ENCODE assay signal across 6 cellular contexts in the genomic region with DNA sequence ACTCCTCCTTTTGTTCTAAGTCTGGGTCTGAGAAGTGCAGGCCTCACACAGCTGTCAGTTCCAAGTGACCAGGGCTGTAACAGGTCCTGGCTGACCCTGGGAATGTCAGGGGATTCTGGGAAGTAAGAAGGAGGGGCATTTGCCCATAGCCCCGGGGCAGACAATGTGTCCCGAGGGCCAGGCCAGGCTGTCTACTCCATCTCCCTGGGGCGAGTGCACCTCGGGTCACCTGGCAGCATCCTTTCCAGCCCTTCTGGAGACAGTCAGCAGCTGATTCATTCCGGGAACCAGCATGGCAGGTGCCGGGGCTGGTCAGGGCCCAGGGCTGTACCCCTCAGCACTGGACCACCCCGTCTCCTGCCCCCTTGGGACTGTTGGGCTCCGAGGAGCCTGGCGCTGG. TPM values are rescaled to one million over a fixed set of nuclear protein-coding genes. Genes with fewer than 3 reads are reported as not detected.
"Had no signal": no experiment of that assay in that cellular context is flagged by ENCODE, and none has a peak within 500 bp of the region (broad histone marks: within the 10 kb centered on the region; RNA-seq: fewer than 3 reads in every experiment).

No MANE protein-coding gene starts in this region.

RNA-seq across cellular contexts. Expression of gene DNMT3L, which starts 34.1 kb away (rescaled TPM):
- total RNA-seq: HT-29, HT1080, IMR-90, K562 had no signal
- polyA plus RNA-seq: IgD-negative memory B cell, IMR-90 had no signal

RNA-seq across cellular contexts. Expression of gene AIRE, which starts 58.1 kb away (rescaled TPM):
- total RNA-seq: HepG2, HT-29, HT1080, IMR-90, K562 had no signal
- polyA plus RNA-seq: HepG2 had no signal
